Comparison of ENCODE assay signal across 24 cellular contexts in genomic region chr19:11401808-11402543, GRCh38. TPM values are rescaled to one million over a fixed set of nuclear protein-coding genes. Genes with fewer than 3 reads are reported as not detected.
"Had no signal": no experiment of that assay in that cellular context is flagged by ENCODE, and none has a peak within 500 bp of the region (broad histone marks: within the 10 kb centered on the region; RNA-seq: fewer than 3 reads in every experiment).

No MANE protein-coding gene starts in this region.

- DNase-seq: effector memory CD8-positive, alpha-beta T cell; gastrocnemius medialis; heart right ventricle; hypothalamus; immature natural killer cell; left cardiac atrium; left ventricle myocardium inferior; mesendoderm; naive B cell; nucleus accumbens; stimulated activated CD4-positive, alpha-beta T cell treated with anti-CD3 and anti-CD28 coated beads, Interleukin-4, amount 100 ng/mL, for 24 hours; stimulated activated naive B cell treated with anti-CD40 and anti-IgM and Interleukin-4, amounts not matched to agents 10 μg/mL and 1 μg/mL and 100 μg/mL, for 72 hours; stimulated activated naive CD8-positive, alpha-beta T cell treated with anti-CD3 and anti-CD28 coated beads, Interleukin-15, amount 100 ng/mL, for 72 hours; testis; upper lobe of right lung had no signal

- H3K27me3 ChIP-seq: pancreas, testis, upper lobe of right lung, vagina had no signal

- H3K27ac Mint-ChIP-seq: dendritic cell treated with granulocyte-macrophage colony-stimulating factor and Interleukin-4, amounts not matched to agents 40 ng/mL and 50 ng/mL, for 4 days; effector memory CD8-positive, alpha-beta T cell; immature natural killer cell; progenitor cell of endocrine pancreas; stimulated activated naive B cell treated with anti-CD40 and anti-IgM and Interleukin-4, amounts not matched to agents 10 μg/mL and 1 μg/mL and 100 μg/mL, for 72 hours; stimulated activated naive CD8-positive, alpha-beta T cell treated with anti-CD3 and anti-CD28 coated beads, Interleukin-15, amount 100 ng/mL, for 72 hours had no signal

- ATAC-seq: effector memory CD8-positive, alpha-beta T cell; gastrocnemius medialis; heart right ventricle; left cardiac atrium; pancreas; right cardiac atrium; stimulated activated naive B cell treated with anti-CD40 and anti-IgM and Interleukin-4, amounts not matched to agents 10 μg/mL and 1 μg/mL and 100 μg/mL, for 72 hours; stimulated activated naive CD8-positive, alpha-beta T cell treated with anti-CD3 and anti-CD28 coated beads, Interleukin-15, amount 100 ng/mL, for 72 hours; upper lobe of right lung had no signal

- H3K4me1 ChIP-seq: gastrocnemius medialis, pancreas, testis, upper lobe of right lung, vagina had no signal

- H3K36me3 Mint-ChIP-seq: immature natural killer cell; stimulated activated naive B cell treated with anti-CD40 and anti-IgM and Interleukin-4, amounts not matched to agents 10 μg/mL and 1 μg/mL and 100 μg/mL, for 72 hours had no signal

- H3K4me1 Mint-ChIP-seq: immature natural killer cell had no signal

- H3K27me3 Mint-ChIP-seq: progenitor cell of endocrine pancreas had no signal

- H3K4me3 Mint-ChIP-seq: dendritic cell treated with granulocyte-macrophage colony-stimulating factor and Interleukin-4, amounts not matched to agents 40 ng/mL and 50 ng/mL, for 4 days; effector memory CD8-positive, alpha-beta T cell; immature natural killer cell; naive B cell; stimulated activated naive B cell treated with anti-CD40 and anti-IgM and Interleukin-4, amounts not matched to agents 10 μg/mL and 1 μg/mL and 100 μg/mL, for 72 hours; stimulated activated naive CD8-positive, alpha-beta T cell treated with anti-CD3 and anti-CD28 coated beads, Interleukin-15, amount 100 ng/mL, for 72 hours had no signal

- H3K4me3 ChIP-seq: esophagus muscularis mucosa, gastrocnemius medialis, heart right ventricle, left ventricle myocardium inferior, pancreas, testis, tibial nerve, upper lobe of right lung, vagina had no signal

- H3K36me3 ChIP-seq: gastrocnemius medialis, tibial nerve, upper lobe of right lung had no signal

- H3K9me3 ChIP-seq: esophagus muscularis mucosa, gastrocnemius medialis, heart right ventricle, left ventricle myocardium inferior, pancreas, testis, tibial nerve, upper lobe of right lung, vagina had no signal

- H3K9me3 Mint-ChIP-seq: dendritic cell treated with granulocyte-macrophage colony-stimulating factor and Interleukin-4, amounts not matched to agents 40 ng/mL and 50 ng/mL, for 4 days; effector memory CD8-positive, alpha-beta T cell; stimulated activated naive B cell treated with anti-CD40 and anti-IgM and Interleukin-4, amounts not matched to agents 10 μg/mL and 1 μg/mL and 100 μg/mL, for 72 hours; stimulated activated naive CD8-positive, alpha-beta T cell treated with anti-CD3 and anti-CD28 coated beads, Interleukin-15, amount 100 ng/mL, for 72 hours had no signal

- H3K27ac ChIP-seq: epithelial cell of prostate, esophagus muscularis mucosa, gastrocnemius medialis, heart right ventricle, left ventricle myocardium inferior, pancreas, testis, tibial nerve, upper lobe of right lung, vagina had no signal

RNA-seq across cellular contexts. Expression of gene ODAD3, which starts 32.9 kb away (rescaled TPM):
- total RNA-seq: gastrocnemius medialis, lung microvascular endothelial cell, vagina had no signal
